Comparison of ENCODE assay signal across 10 cellular contexts in genomic region chr10:125016611-125017202, GRCh38.
DNase-seq lines count a peak whose midpoint lies in the region; ATAC-seq and TF ChIP-seq lines count a peak whose summit lies in the region.
"Had no signal": no experiment of that assay in that cellular context is flagged by ENCODE, and none has a peak within 500 bp of the region (broad histone marks: within the 10 kb centered on the region; RNA-seq: fewer than 3 reads in every experiment).

No MANE protein-coding gene starts in this region.

- H3K27me3 ChIP-seq in transverse colon (no peaks in the 10 kb centered on the region), smooth muscle cell (ENCODE audit: low read depth) (no peaks in the 10 kb centered on the region)

- H3F3A ChIP-seq in smooth muscle cell (ENCODE audit: low read depth) = no peaks in the 10 kb centered on the region

- no peaks in the 10 kb centered on the region for H3K27me3 Mint-ChIP-seq in brain

- peaks cover 67% of the 10 kb centered on the region for H3K79me2 ChIP-seq in smooth muscle cell (ENCODE audit: low read depth)

- no peak overlapping the region for H3K9ac ChIP-seq in smooth muscle cell (ENCODE audit: low read depth)

- H3K27ac ChIP-seq in transverse colon (peak overlapping the region; percentile 40 to 71 (median 49)), smooth muscle cell (ENCODE audit: low read depth) (no peak overlapping the region)

- peaks cover 100% of the 10 kb centered on the region for H4K20me1 ChIP-seq in smooth muscle cell (ENCODE audit: low read depth)

- peaks cover 88% of the 10 kb centered on the region for H3K36me3 Mint-ChIP-seq in brain

- CTCF ChIA-PET in HEK293T (lab: Yijun Ruan, JAX) = no interaction called here

- TF ChIP-seq EP300 in transverse colon (IDR thresholded peaks at IDR 0.05; ENCODE audit: low read depth) = no peak

- ATAC-seq in HG03469 (IDR thresholded peaks at IDR 0.05; ENCODE audit: unreplicated experiment) = no peak
- ATAC-seq: esophagus mucosa had no signal

- peak overlapping the region in 2 of 5 experiments; percentile 4 to 60 for H3K4me3 Mint-ChIP-seq in brain

- 65 to 72% methylated on average over 8 to 14 of the region's 14 CpGs for WGBS in transverse colon (ENCODE audit: low coverage in 1 of 2), 2 donors
- WGBS in smooth muscle cell (ENCODE audit: low lambda C conversion rate) = 98% methylated on average over 14 of the region's 14 CpGs

- intact Hi-C loops in head of caudate nucleus (cut with DNase I) (no loop called here), transverse colon (cut with DNase I; ENCODE audit: low total_unique reads) (no loop called here)

- TF ChIP-seq POLR2A in transverse colon (IDR thresholded peaks at IDR 0.05) = no peak

- POLR2A ChIA-PET in HEK293T (lab: Yijun Ruan, JAX) = no interaction called here

- peaks cover 0 to 3% (median 0%) of the 10 kb centered on the region in 4 donors for H3K36me3 ChIP-seq in transverse colon
- H3K36me3 ChIP-seq in smooth muscle cell (ENCODE audit: low read depth) = no peaks in the 10 kb centered on the region

- no peak overlapping the region for H2AFZ ChIP-seq in smooth muscle cell (ENCODE audit: low read depth)

- peaks cover 0 to 25% (median 18%) of the 10 kb centered on the region in 5 experiments for H3K9me3 Mint-ChIP-seq in brain

- peaks cover 65% of the 10 kb centered on the region for H3K4me1 Mint-ChIP-seq in brain

- peak overlapping the region in 4 of 5 experiments; percentile 25 to 98 (median 96) for H3K27ac Mint-ChIP-seq in brain

- H3K4me3 ChIP-seq in transverse colon = no peak overlapping the region
- no peak overlapping the region for H3K4me3 ChIP-seq in smooth muscle cell

- no peak overlapping the region for H3K4me2 ChIP-seq in smooth muscle cell

- H3K4me1 ChIP-seq in transverse colon = peaks cover 0 to 55% (median 36%) of the 10 kb centered on the region in 4 donors
- H3K4me1 ChIP-seq in smooth muscle cell (ENCODE audit: low read depth) = no peaks in the 10 kb centered on the region

- TF ChIP-seq CTCF in brain (conservative IDR thresholded peaks at IDR 0.05) (no peak), transverse colon (IDR thresholded peaks at IDR 0.05) (no peak), smooth muscle cell (IDR thresholded peaks at IDR 0.05; ENCODE audit: borderline replicate concordance, insufficient read depth, poor library complexity, severe bottlenecking) (no peak)

- no peaks in the 10 kb centered on the region for H3K9me3 ChIP-seq in transverse colon
- no peaks in the 10 kb centered on the region for H3K9me3 ChIP-seq in smooth muscle cell (replicated peaks; ENCODE audit: low read depth)

- DNase-seq in head of caudate nucleus (peak in 24 of 42 donors; percentile 20 to 81 (median 57)), nucleus accumbens (lab: John Stamatoyannopoulos, UW) (peak in 29 of 56 donors; percentile 22 to 70 (median 52)), transverse colon (no peak), HEK293T (ENCODE audit: extremely low spot score) (no peak), smooth muscle cell (lab: John Stamatoyannopoulos, UW; ENCODE audit: unreplicated experiment) (no peak)
- no peak for DNase-seq in effector CD8-positive, alpha-beta T cell (lab: John Stamatoyannopoulos, UW)
- DNase-seq: Kasumi-1 had no signal

- in situ Hi-C loops in transverse colon (cut with MboI; ENCODE audit: low pct_ligation_motif_present in 1 of 4, low pct_unique_long_range_greater_than_20kb in 1 of 4, low sequenced_read_pairs in 3 of 4) = no loop called here

TF ChIP-seq in HEK293T, 16 proteins besides CTCF, POLR2A, EP300 and RAD21:
- TF ChIP-seq BHLHE40 (IDR thresholded peaks at IDR 0.05; ENCODE audit: borderline replicate concordance) = no peak
- TF ChIP-seq, protein P1, sequence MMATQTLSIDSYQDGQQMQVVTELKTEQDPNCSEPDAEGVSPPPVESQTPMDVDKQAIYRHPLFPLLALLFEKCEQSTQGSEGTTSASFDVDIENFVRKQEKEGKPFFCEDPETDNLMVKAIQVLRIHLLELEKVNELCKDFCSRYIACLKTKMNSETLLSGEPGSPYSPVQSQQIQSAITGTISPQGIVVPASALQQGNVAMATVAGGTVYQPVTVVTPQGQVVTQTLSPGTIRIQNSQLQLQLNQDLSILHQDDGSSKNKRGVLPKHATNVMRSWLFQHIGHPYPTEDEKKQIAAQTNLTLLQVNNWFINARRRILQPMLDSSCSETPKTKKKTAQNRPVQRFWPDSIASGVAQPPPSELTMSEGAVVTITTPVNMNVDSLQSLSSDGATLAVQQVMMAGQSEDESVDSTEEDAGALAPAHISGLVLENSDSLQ (IDR thresholded peaks at IDR 0.05) = no peak
- TF ChIP-seq HDGF (IDR thresholded peaks at IDR 0.05; ENCODE audit: borderline replicate concordance) = no peak
- TF ChIP-seq FOXK2 (IDR thresholded peaks at IDR 0.05) = no peak

Comparison
In these comparisons a context has a peak if more than half of its experiments do, and no peak if none do; other contexts are left out.
1. DNase-seq: peak in head of caudate nucleus (24 of 42) and nucleus accumbens (29 of 56); none in transverse colon (single experiment), HEK293T (single experiment), smooth muscle cell (single experiment) and effector CD8-positive, alpha-beta T cell (single experiment).